9 cellular contexts compared by ENCODE assay signal in the genomic region with DNA sequence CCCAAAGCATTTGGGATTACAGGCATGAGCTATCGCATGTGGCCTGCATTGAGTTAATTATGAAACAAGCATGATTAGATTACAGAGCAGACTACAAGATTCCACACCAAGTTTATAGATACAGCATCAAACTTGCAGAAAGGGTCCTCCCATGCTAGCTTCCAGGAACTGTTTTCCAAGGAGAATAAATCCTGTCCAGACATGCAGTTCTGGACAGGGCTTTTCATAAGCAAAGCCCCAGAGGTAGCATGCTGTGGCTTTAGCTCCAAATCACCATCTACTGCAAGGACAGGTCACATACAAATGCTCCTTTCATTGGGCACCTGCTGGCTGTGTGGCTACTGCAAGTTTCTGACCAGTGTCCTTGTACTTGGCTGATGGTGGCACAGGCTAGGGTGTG.
"Had no signal": no experiment of that assay in that cellular context is flagged by ENCODE, and none has a peak within 500 bp of the region (broad histone marks: within the 10 kb centered on the region; RNA-seq: fewer than 3 reads in every experiment).

No MANE protein-coding gene starts in this region.

- H3K27ac ChIP-seq: GM23248, HL-60 had no signal

- H2AFZ ChIP-seq: GM23248 had no signal

- H3K9ac ChIP-seq: GM23248 had no signal

- ATAC-seq: HCT116 had no signal

- H3K9me3 ChIP-seq: HAP-1 had no signal

- DNase-seq: GM23248, GOT3, H7, HFFc6, IMR-90, KBM-7 had no signal

- H3K4me3 ChIP-seq: GM23248, HAP-1 had no signal

- H3K4me1 ChIP-seq: HAP-1 had no signal
